ENCODE assay signal across 20 cellular contexts in the genomic region with DNA sequence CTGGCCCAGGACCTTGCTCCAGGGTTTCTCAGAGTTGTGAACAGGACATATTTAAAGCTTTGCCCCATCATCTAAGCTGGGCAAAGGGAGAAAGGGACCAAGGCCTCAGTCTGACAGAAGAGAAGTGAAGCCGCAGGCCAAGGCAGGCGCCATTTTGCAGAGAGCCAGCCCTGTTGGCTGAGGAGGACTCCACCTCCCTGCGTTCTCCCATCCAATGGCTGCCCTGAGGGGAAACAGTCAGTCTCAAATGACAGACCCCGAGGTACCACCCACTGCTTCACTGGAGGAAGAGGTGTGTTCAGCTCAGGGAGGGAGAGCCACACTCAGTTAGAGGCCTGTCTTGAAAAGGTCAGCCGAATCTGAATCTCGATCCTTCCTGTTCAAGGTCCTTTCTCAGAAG.
"Had no signal": no experiment of that assay in that cellular context is flagged by ENCODE, and none has a peak within 500 bp of the region (broad histone marks: within the 10 kb centered on the region; RNA-seq: fewer than 3 reads in every experiment).

No MANE protein-coding gene starts in this region.

- H3K27ac ChIP-seq: colonic mucosa, epithelial cell of prostate, gastroesophageal sphincter, thoracic aorta had no signal

- H3K4me1 ChIP-seq: colonic mucosa, gastroesophageal sphincter had no signal

- H3K36me3 Mint-ChIP-seq: memory B cell; naive B cell; stimulated activated naive B cell treated with anti-CD40 and anti-IgM and Interleukin-4, amounts not matched to agents 10 μg/mL and 1 μg/mL and 100 μg/mL, for 72 hours had no signal

- H3K27me3 ChIP-seq: colonic mucosa, gastroesophageal sphincter had no signal

- H3K27me3 Mint-ChIP-seq: activated CD4-positive, alpha-beta T cell treated with anti-CD3 and anti-CD28 coated beads for 36 hours; activated naive CD8-positive, alpha-beta T cell treated with anti-CD3 and anti-CD28 coated beads for 36 hours; progenitor cell of endocrine pancreas; type B pancreatic cell had no signal

- H3K4me3 Mint-ChIP-seq: activated CD4-positive, alpha-beta T cell treated with anti-CD3 and anti-CD28 coated beads for 36 hours; activated naive CD8-positive, alpha-beta T cell treated with anti-CD3 and anti-CD28 coated beads for 36 hours; memory B cell; stimulated activated naive B cell treated with anti-CD40 and anti-IgM and Interleukin-4, amounts not matched to agents 10 μg/mL and 1 μg/mL and 100 μg/mL, for 72 hours; type B pancreatic cell had no signal

- H3K27ac Mint-ChIP-seq: activated CD4-positive, alpha-beta T cell treated with anti-CD3 and anti-CD28 coated beads for 36 hours; activated naive CD8-positive, alpha-beta T cell treated with anti-CD3 and anti-CD28 coated beads for 36 hours; memory B cell; progenitor cell of endocrine pancreas; stimulated activated naive B cell treated with anti-CD40 and anti-IgM and Interleukin-4, amounts not matched to agents 10 μg/mL and 1 μg/mL and 100 μg/mL, for 72 hours; type B pancreatic cell had no signal

- ATAC-seq: activated CD4-positive, alpha-beta T cell treated with anti-CD3 and anti-CD28 coated beads for 36 hours; gastroesophageal sphincter; left colon; stimulated activated naive B cell treated with anti-CD40 and anti-IgM and Interleukin-4, amounts not matched to agents 10 μg/mL and 1 μg/mL and 100 μg/mL, for 72 hours had no signal

- H3K9me3 Mint-ChIP-seq: activated naive CD8-positive, alpha-beta T cell treated with anti-CD3 and anti-CD28 coated beads for 36 hours had no signal

- H3K9me3 ChIP-seq: colonic mucosa, gastroesophageal sphincter, thoracic aorta had no signal

- H3K4me3 ChIP-seq: colonic mucosa, gastroesophageal sphincter, thoracic aorta had no signal

- DNase-seq: activated CD4-positive, alpha-beta T cell treated with anti-CD3 and anti-CD28 coated beads for 36 hours; activated CD4-positive, alpha-beta T cell treated with anti-CD3 and anti-CD28 coated beads, Interleukin-2, amount 50 U/mL, for 4 hours; activated naive CD4-positive, alpha-beta T cell; activated naive CD8-positive, alpha-beta T cell treated with anti-CD3 and anti-CD28 coated beads for 36 hours; activated T-cell treated with anti-CD3 and anti-CD28 coated beads for 4 hours; amniotic stem cell; colonic mucosa; left colon; naive B cell; retina; stimulated activated CD4-positive, alpha-beta T cell treated with anti-CD3 and anti-CD28 coated beads, Interleukin-2, amount 100 ng/mL, for 48 hours; stimulated activated CD8-positive, alpha-beta memory T cell treated with anti-CD3 and anti-CD28 coated beads, Interleukin-4, amount 100 ng/mL, for 48 hours; stimulated activated naive B cell treated with anti-CD40 and anti-IgM and Interleukin-4, amounts not matched to agents 10 μg/mL and 1 μg/mL and 100 μg/mL, for 72 hours; T-helper 1 cell had no signal

- H3K4me1 Mint-ChIP-seq: memory B cell; naive B cell; stimulated activated naive B cell treated with anti-CD40 and anti-IgM and Interleukin-4, amounts not matched to agents 10 μg/mL and 1 μg/mL and 100 μg/mL, for 72 hours had no signal

- H3K36me3 ChIP-seq: colonic mucosa, thoracic aorta had no signal
